ENCODE assay signal across 26 cellular contexts in genomic region chr1:94708299-94708685, GRCh38.
DNase-seq lines count a peak whose midpoint lies in the region; ATAC-seq and TF ChIP-seq lines count a peak whose summit lies in the region.
"Had no signal": no experiment of that assay in that cellular context is flagged by ENCODE, and none has a peak within 500 bp of the region (broad histone marks: within the 10 kb centered on the region; RNA-seq: fewer than 3 reads in every experiment).

No MANE protein-coding gene starts in this region.

- CTCF ChIA-PET in RWPE1 (lab: Yijun Ruan, JAX) = interaction anchor here (0.8 kb wide), 1 partner anchor 77 kb away, joined by 4 read pairs; no protein-coding TSS in a partner anchor
- CTCF ChIA-PET in CD4-positive, alpha-beta memory T cell (lab: Charles Lee; ENCODE audit: partially characterized antibody) = no interaction called here

- H3K4me1 Mint-ChIP-seq in mesothelial cell of epicardium = peaks cover 32% of the 10 kb centered on the region
- no peaks in the 10 kb centered on the region for H3K4me1 Mint-ChIP-seq in CD4-positive, alpha-beta memory T cell
- H3K4me1 Mint-ChIP-seq: activated naive CD8-positive, alpha-beta T cell treated with anti-CD3 and anti-CD28 coated beads, Interleukin-2, amount 50 U/mL, for 24 hours; immature natural killer cell had no signal

- H3K4me1 ChIP-seq in uterus (no peaks in the 10 kb centered on the region), right cardiac atrium (ENCODE audit: control insufficient read depth, insufficient read depth, low read length) (no peaks in the 10 kb centered on the region)
- no peaks in the 10 kb centered on the region for H3K4me1 ChIP-seq in CD4-positive, alpha-beta memory T cell (ENCODE audit: insufficient read depth, low read length)
- H3K4me1 ChIP-seq: left ventricle myocardium inferior had no signal

- no peaks in the 10 kb centered on the region for H3K36me3 Mint-ChIP-seq in mesothelial cell of epicardium
- no peaks in the 10 kb centered on the region for H3K36me3 Mint-ChIP-seq in CD4-positive, alpha-beta memory T cell
- H3K36me3 Mint-ChIP-seq: immature natural killer cell; natural killer cell treated with Interleukin-12 subunit alpha and Interleukin-12 subunit beta and Interleukin-15 and Interleukin-18, amount 100 ng/mL, for 72 hours had no signal

- peak overlapping the region; percentile 88 for H3K27ac Mint-ChIP-seq in mesothelial cell of epicardium
- no peak overlapping the region for H3K27ac Mint-ChIP-seq in CD4-positive, alpha-beta memory T cell
- H3K27ac Mint-ChIP-seq: activated naive CD8-positive, alpha-beta T cell treated with anti-CD3 and anti-CD28 coated beads, Interleukin-2, amount 50 U/mL, for 24 hours; immature natural killer cell; natural killer cell treated with Interleukin-12 subunit alpha and Interleukin-12 subunit beta and Interleukin-15 and Interleukin-18, amount 100 ng/mL, for 72 hours; stimulated activated naive CD8-positive, alpha-beta T cell treated with anti-CD3 and anti-CD28 coated beads, Interleukin-15, Interleukin-2, amounts not matched to agents 100 ng/mL and 50 ng/mL, for 24 hours had no signal

- no peak for TF ChIP-seq POLR2A in uterus (IDR thresholded peaks at IDR 0.05)

- no peaks in the 10 kb centered on the region for H3K27me3 Mint-ChIP-seq in mesothelial cell of epicardium (ENCODE audit: low read depth)
- H3K27me3 Mint-ChIP-seq in CD4-positive, alpha-beta memory T cell = peaks cover 0 to 7% of the 10 kb centered on the region in 2 donors
- H3K27me3 Mint-ChIP-seq: stimulated activated naive CD8-positive, alpha-beta T cell treated with anti-CD3 and anti-CD28 coated beads, Interleukin-15, Interleukin-2, amounts not matched to agents 100 ng/mL and 50 ng/mL, for 24 hours had no signal

- ATAC-seq in HG03521 (IDR thresholded peaks at IDR 0.05; ENCODE audit: unreplicated experiment) = no peak
- ATAC-seq in right cardiac atrium = no peak
- ATAC-seq: activated naive CD8-positive, alpha-beta T cell treated with anti-CD3 and anti-CD28 coated beads, Interleukin-2, amount 50 U/mL, for 24 hours; natural killer cell treated with Interleukin-12 subunit alpha and Interleukin-12 subunit beta and Interleukin-15 and Interleukin-18, amount 100 ng/mL, for 72 hours; Panc1 had no signal

- H3K4me3 ChIP-seq in epithelial cell of esophagus (ENCODE audit: low read length) (no peak overlapping the region), uterus (no peak overlapping the region), right cardiac atrium (ENCODE audit: low read length) (no peak overlapping the region)
- no peak overlapping the region for H3K4me3 ChIP-seq in CD4-positive, alpha-beta memory T cell (ENCODE audit: low read length in 2 of 2)
- H3K4me3 ChIP-seq: left ventricle myocardium inferior, tibial artery had no signal

- H3K4me3 Mint-ChIP-seq in mesothelial cell of epicardium = no peak overlapping the region
- H3K4me3 Mint-ChIP-seq in CD4-positive, alpha-beta memory T cell = no peak overlapping the region
- H3K4me3 Mint-ChIP-seq: activated naive CD8-positive, alpha-beta T cell treated with anti-CD3 and anti-CD28 coated beads, Interleukin-2, amount 50 U/mL, for 24 hours; immature natural killer cell; natural killer cell treated with Interleukin-12 subunit alpha and Interleukin-12 subunit beta and Interleukin-15 and Interleukin-18, amount 100 ng/mL, for 72 hours; stimulated activated naive CD8-positive, alpha-beta T cell treated with anti-CD3 and anti-CD28 coated beads, Interleukin-15, Interleukin-2, amounts not matched to agents 100 ng/mL and 50 ng/mL, for 24 hours had no signal

- no peak for TF ChIP-seq CTCF in RWPE1 (conservative IDR thresholded peaks at IDR 0.05; ENCODE audit: low read depth)
- no peak for TF ChIP-seq CTCF in epithelial cell of esophagus (IDR thresholded peaks at IDR 0.05; ENCODE audit: insufficient read depth, low read depth, low read length, missing control alignments)
- no peak for TF ChIP-seq CTCF in mesothelial cell of epicardium (IDR thresholded peaks at IDR 0.05; ENCODE audit: unreplicated experiment)
- TF ChIP-seq CTCF in uterus (IDR thresholded peaks at IDR 0.05) = no peak

- POLR2A ChIA-PET in RWPE1 (lab: Yijun Ruan, JAX; ENCODE audit: low non-redundant PET) = no interaction called here
- POLR2A ChIA-PET in CD4-positive, alpha-beta memory T cell (lab: Charles Lee; ENCODE audit: partially characterized antibody) = no interaction called here

- H3K9me3 Mint-ChIP-seq in mesothelial cell of epicardium = no peaks in the 10 kb centered on the region
- no peaks in the 10 kb centered on the region for H3K9me3 Mint-ChIP-seq in CD4-positive, alpha-beta memory T cell
- H3K9me3 Mint-ChIP-seq: activated naive CD8-positive, alpha-beta T cell treated with anti-CD3 and anti-CD28 coated beads, Interleukin-2, amount 50 U/mL, for 24 hours; natural killer cell treated with Interleukin-12 subunit alpha and Interleukin-12 subunit beta and Interleukin-15 and Interleukin-18, amount 100 ng/mL, for 72 hours; stimulated activated naive CD8-positive, alpha-beta T cell treated with anti-CD3 and anti-CD28 coated beads, Interleukin-15, Interleukin-2, amounts not matched to agents 100 ng/mL and 50 ng/mL, for 24 hours had no signal

- H3K27me3 ChIP-seq in uterus (no peaks in the 10 kb centered on the region), right cardiac atrium (ENCODE audit: control insufficient read depth, insufficient read depth) (no peaks in the 10 kb centered on the region)
- H3K27me3 ChIP-seq in CD4-positive, alpha-beta memory T cell (ENCODE audit: insufficient read depth, low read length) = no peaks in the 10 kb centered on the region
- H3K27me3 ChIP-seq: tibial artery had no signal

- no peaks in the 10 kb centered on the region for H3K36me3 ChIP-seq in uterus
- no peaks in the 10 kb centered on the region for H3K36me3 ChIP-seq in CD4-positive, alpha-beta memory T cell (ENCODE audit: insufficient read depth, low read length)
- H3K36me3 ChIP-seq: left ventricle myocardium inferior, tibial artery had no signal

- intact Hi-C loops in uterus (cut with DNase I; ENCODE audit: low total_unique reads) = no loop called here
- intact Hi-C loops in right cardiac atrium (cut with DNase I) = no loop called here
- intact Hi-C loops in CD4-positive, alpha-beta memory T cell (cut with micrococcal nuclease) = no loop called here

- H3K9me3 ChIP-seq in uterus = no peaks in the 10 kb centered on the region
- no peaks in the 10 kb centered on the region for H3K9me3 ChIP-seq in right cardiac atrium (ENCODE audit: control insufficient read depth, low read length)
- H3K9me3 ChIP-seq in CD4-positive, alpha-beta memory T cell (ENCODE audit: control insufficient read depth in 1 of 2, low read length in 2 of 2) = no peaks in the 10 kb centered on the region
- H3K9me3 ChIP-seq: left ventricle myocardium inferior, tibial artery had no signal

- 86% methylated on average over 2 of the region's 2 CpGs for WGBS in right cardiac atrium

- H3K27ac ChIP-seq in RWPE1 (peak overlapping the region; percentile 76), uterus (peak overlapping the region; percentile 62 to 71), right cardiac atrium (ENCODE audit: low read length) (no peak overlapping the region)
- H3K27ac ChIP-seq in CD4-positive, alpha-beta memory T cell (ENCODE audit: low read depth, low read length) = no peak overlapping the region
- H3K27ac ChIP-seq: left ventricle myocardium inferior had no signal

- DNase-seq in RWPE1 (ENCODE audit: low spot score) (no peak), epithelial cell of esophagus (ENCODE audit: low read depth) (peak; percentile 69), mesothelial cell of epicardium (ENCODE audit: low spot score in 2 of 2, unreplicated experiment in 2 of 2) (no peak), uterus (peak in 1 of 2 donors; percentile 39), right cardiac atrium (no peak)
- no peak for DNase-seq in CD4-positive, alpha-beta memory T cell
- DNase-seq: activated CD4-positive, alpha-beta T cell treated with anti-CD3 and anti-CD28 coated beads for 1 hour; activated gamma-delta T cell; activated naive CD8-positive, alpha-beta T cell treated with anti-CD3 and anti-CD28 coated beads, Interleukin-2, amount 50 U/mL, for 24 hours; activated T-cell treated with anti-CD3 and anti-CD28 coated beads, Interleukin-2, amount 50 U/mL, for 1 hour; DMS53; foreskin melanocyte; GDM1; H7; immature natural killer cell; KG1; left ventricle myocardium inferior; NCI-H146; NCI-H510A treated with DMSO at 0.1 percent for 48 hours; posterior cingulate gyrus; stimulated activated CD4-positive, alpha-beta T cell treated with anti-CD3 and anti-CD28 coated beads, Interleukin-15, amount 100 ng/mL, for 24 hours; tibial artery had no signal

Comparison
In these comparisons a context has a peak if more than half of its experiments do, and no peak if none do; other contexts are left out.
1. H3K27ac ChIP-seq: peak in RWPE1 (single experiment) and uterus (2 of 2); none in right cardiac atrium (single experiment) and CD4-positive, alpha-beta memory T cell (single experiment).